Comparison of ENCODE assay signal across 8 cellular contexts in genomic region chr4:169485791-169486742, GRCh38.
DNase-seq lines count a peak whose midpoint lies in the region; ATAC-seq, FAIRE-seq and TF ChIP-seq lines count a peak whose summit lies in the region.

No MANE protein-coding gene starts in this region.

- POLR2A ChIA-PET in endothelial cell of umbilical vein (lab: Charles Lee) = no interaction called here

- TF ChIP-seq CTCF in cardiac muscle cell (IDR thresholded peaks at IDR 0.05; ENCODE audit: low read depth, low read length) = peak; percentile 51
- peak; percentile 39 to 52 for TF ChIP-seq CTCF in endothelial cell of umbilical vein (IDR thresholded peaks at IDR 0.05; ENCODE audit: extremely low read depth in 1 of 2, insufficient read depth in 1 of 2, low read depth in 1 of 2, low read length in 2 of 2)

- FAIRE-seq in endothelial cell of umbilical vein (lab: Jason Lieb, UNC) = peak; percentile 80

- peaks cover 3% of the 10 kb centered on the region for H3K4me1 ChIP-seq in cardiac muscle cell (ENCODE audit: low read depth)
- H3K4me1 ChIP-seq in endothelial cell of umbilical vein (ENCODE audit: control insufficient read depth, extremely low read depth, insufficient read depth, low read length) = peaks cover 3% of the 10 kb centered on the region

- H3K36me3 ChIP-seq in cardiac muscle cell = no peaks in the 10 kb centered on the region
- H3K36me3 ChIP-seq in endothelial cell of umbilical vein (ENCODE audit: control insufficient read depth in 2 of 2, extremely low read depth in 1 of 2, insufficient read depth in 2 of 2, low read length in 2 of 2) = no peaks in the 10 kb centered on the region

- CTCF ChIA-PET in endothelial cell of umbilical vein (lab: Charles Lee) = interaction anchor here (0.6 to 1.9 kb wide), 19 partner anchors 28 to 563 kb away, joined by 3 to 31 read pairs (median 4); partner anchors contain the start of gene CBR4

- DNase-seq in cardiac muscle cell (ENCODE audit: low read depth in 1 of 2, low spot score in 1 of 2) (peak; percentile 38 to 73), cardiac septum (ENCODE audit: low spot score) (no peak), LHCN-M2 (ENCODE audit: low read depth) (peak; percentile 58), SKM-1 treated with dmso at 0.1 percent for 144 hours (lab: John Stamatoyannopoulos, UW; ENCODE audit: unreplicated experiment) (peak; percentile 10), endothelial cell of umbilical vein (ENCODE audit: low read depth, low spot score) (peak; percentile 78), mucosa of gallbladder (ENCODE audit: low spot score) (peak; percentile 36), NK-92 (lab: John Stamatoyannopoulos, UW; ENCODE audit: unreplicated experiment) (no peak)

- TF ChIP-seq POLR2A in endothelial cell of umbilical vein (IDR thresholded peaks at IDR 0.05; ENCODE audit: low read depth, low read length) = no peak

- BruUV-seq in endothelial cell of umbilical vein (replicated peaks; lab: Mats Ljungman, UMichigan) = no TSS peak

- no peak overlapping the region for H3K4me3 ChIP-seq in cardiac muscle cell
- H3K4me3 ChIP-seq in endothelial cell of umbilical vein (replicated peaks in 1 of 3; ENCODE audit: insufficient read depth in 1 of 3, low read depth in 1 of 3, low read length in 3 of 3) = no peak overlapping the region

- no peak overlapping the region for H2AFZ ChIP-seq in endothelial cell of umbilical vein (ENCODE audit: low read depth, low read length)

- H3K9me3 ChIP-seq in cardiac muscle cell (ENCODE audit: low read depth) (no peaks in the 10 kb centered on the region), endothelial cell of umbilical vein (replicated peaks; ENCODE audit: control insufficient read depth, insufficient read depth, low read length) (no peaks in the 10 kb centered on the region)

- H3K9ac ChIP-seq in endothelial cell of umbilical vein (replicated peaks; ENCODE audit: extremely low read depth, insufficient read depth, low read length) = no peak overlapping the region

- H3K9me1 ChIP-seq in endothelial cell of umbilical vein (replicated peaks; ENCODE audit: control insufficient read depth, extremely low read depth, insufficient read depth, low read length) = no peaks in the 10 kb centered on the region

- no peaks in the 10 kb centered on the region for H4K20me1 ChIP-seq in endothelial cell of umbilical vein (replicated peaks; ENCODE audit: control insufficient read depth, extremely low read depth, insufficient read depth, low read length)

- intact Hi-C loops in cardiac septum (cut with DNase I) = loop anchor here (5.0 to 10.0 kb wide), 3 partner anchors 171 to 564 kb away; no protein-coding TSS in a partner anchor
- intact Hi-C loops in endothelial cell of umbilical vein (cut with micrococcal nuclease) = loop anchor here (1.0 to 10.0 kb wide), 9 partner anchors 171 to 1304 kb away; partner anchors contain the start of gene CBR4

- H3K27ac ChIP-seq in cardiac muscle cell (no peak overlapping the region), endothelial cell of umbilical vein (ENCODE audit: insufficient read depth, low read depth, low read length) (no peak overlapping the region)

- ATAC-seq in GM21737 (IDR thresholded peaks at IDR 0.05; ENCODE audit: unreplicated experiment) = peak; percentile 80

- H3K27me3 ChIP-seq in cardiac muscle cell (no peaks in the 10 kb centered on the region), endothelial cell of umbilical vein (ENCODE audit: control insufficient read depth in 2 of 2, insufficient read depth in 2 of 2, low read length in 2 of 2) (no peaks in the 10 kb centered on the region)

- H3K4me2 ChIP-seq in endothelial cell of umbilical vein (ENCODE audit: insufficient read depth, low read length) = no peak overlapping the region

- H3K79me2 ChIP-seq in endothelial cell of umbilical vein (ENCODE audit: control insufficient read depth, insufficient read depth, low read length) = no peaks in the 10 kb centered on the region

- dilution Hi-C loops in endothelial cell of umbilical vein (cut with MboI; ENCODE audit: extremely low pct_ligation_motif_present, low sequenced_read_pairs) = loop anchor here (10.0 kb wide), 2 partner anchors 461 to 561 kb away; no protein-coding TSS in a partner anchor

TF ChIP-seq in endothelial cell of umbilical vein, 7 proteins besides CTCF, POLR2A, EP300 and RAD21:
- TF ChIP-seq, protein P1, sequence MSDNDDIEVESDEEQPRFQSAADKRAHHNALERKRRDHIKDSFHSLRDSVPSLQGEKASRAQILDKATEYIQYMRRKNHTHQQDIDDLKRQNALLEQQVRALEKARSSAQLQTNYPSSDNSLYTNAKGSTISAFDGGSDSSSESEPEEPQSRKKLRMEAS (IDR thresholded peaks at IDR 0.05; ENCODE audit: insufficient read depth, insufficient read length) = peak; percentile 68
- TF ChIP-seq FOS (IDR thresholded peaks at IDR 0.05; ENCODE audit: borderline replicate concordance, insufficient read depth, low read length) = no peak
TF ChIP-seq in endothelial cell of umbilical vein: peak in this region for 1.

Comparison
In these comparisons a context has a peak if more than half of its experiments do, and no peak if none do; other contexts are left out.
1. DNase-seq: peak in cardiac muscle cell (2 of 2), LHCN-M2 (single experiment), SKM-1 treated with dmso at 0.1 percent for 144 hours (single experiment), endothelial cell of umbilical vein (single experiment) and mucosa of gallbladder (single experiment); none in cardiac septum (single experiment) and NK-92 (single experiment).